Comparison of ENCODE assay signal across 16 cellular contexts in genomic region chr1:226641671-226642231, GRCh38.
DNase-seq lines count a peak whose midpoint lies in the region; ATAC-seq and TF ChIP-seq lines count a peak whose summit lies in the region.
"Had no signal": no experiment of that assay in that cellular context is flagged by ENCODE, and none has a peak within 500 bp of the region (broad histone marks: within the 10 kb centered on the region; RNA-seq: fewer than 3 reads in every experiment).

No MANE protein-coding gene starts in this region.

- H3K36me3 Mint-ChIP-seq in activated naive CD4-positive, alpha-beta T cell treated with anti-CD3 and anti-CD28 coated beads, Interleukin-2, amount 10 ng/mL, durations not matched to agents 7 days and 5 days, result peaks cover 67% of the 10 kb centered on the region
- H3K36me3 Mint-ChIP-seq in activated B cell treated with CpG ODN at 0.5 μM for 24 hours (ENCODE audit: low read depth), result peaks cover 77% of the 10 kb centered on the region
- H3K36me3 Mint-ChIP-seq in stimulated activated memory B cell treated with anti-CD40 and anti-IgM and Interleukin-4, amounts not matched to agents 10 μg/mL and 1 μg/mL and 100 μg/mL, for 72 hours, result peaks cover 70% of the 10 kb centered on the region

- peak; percentile 8 for DNase-seq in activated naive CD4-positive, alpha-beta T cell treated with anti-CD3 and anti-CD28 coated beads, Interleukin-2, amount 50 U/mL, for 16 hours
- no peak for DNase-seq in activated naive CD4-positive, alpha-beta T cell treated with anti-CD3 and anti-CD28 coated beads, Interleukin-2, amount 10 ng/mL, durations not matched to agents 7 days and 5 days
- no peak for DNase-seq in activated B cell treated with CpG ODN at 0.5 μM for 24 hours
- peak; percentile 42 for DNase-seq in lower lobe of right lung
- no peak for DNase-seq in OCI-M1 (lab: John Stamatoyannopoulos, UW)
- DNase-seq in hepatic stellate cell (ENCODE audit: low spot score), result no peak
- DNase-seq: activated CD4-positive, alpha-beta T cell treated with anti-CD3 and anti-CD28 coated beads, Interleukin-2, amount 10 ng/mL, durations not matched to agents 24 days and 14 days; activated CD8-positive, alpha-beta memory T cell treated with anti-CD3 and anti-CD28 coated beads, Interleukin-2, amount 50 U/mL, for 4 hours; activated naive CD4-positive, alpha-beta T cell treated with anti-CD3 and anti-CD28 coated beads for 36 hours; glutamatergic neuron; NCI-H1417; SK-N-SH; stimulated activated naive CD4-positive, alpha-beta T cell had no signal

- ATAC-seq in activated B cell treated with CpG ODN at 0.5 μM for 24 hours (ENCODE audit: low read depth), result no peak
- ATAC-seq in lower lobe of right lung, result no peak
- ATAC-seq in stimulated activated memory B cell treated with anti-CD40 and anti-IgM and Interleukin-4, amounts not matched to agents 10 μg/mL and 1 μg/mL and 100 μg/mL, for 72 hours, result no peak
- no peak for ATAC-seq in GM18861 (IDR thresholded peaks at IDR 0.05; ENCODE audit: unreplicated experiment)

- peaks cover 54% of the 10 kb centered on the region for H3K4me1 Mint-ChIP-seq in activated naive CD4-positive, alpha-beta T cell treated with anti-CD3 and anti-CD28 coated beads, Interleukin-2, amount 10 ng/mL, durations not matched to agents 7 days and 5 days
- peaks cover 86% of the 10 kb centered on the region for H3K4me1 Mint-ChIP-seq in activated B cell treated with CpG ODN at 0.5 μM for 24 hours
- peaks cover 87% of the 10 kb centered on the region for H3K4me1 Mint-ChIP-seq in stimulated activated memory B cell treated with anti-CD40 and anti-IgM and Interleukin-4, amounts not matched to agents 10 μg/mL and 1 μg/mL and 100 μg/mL, for 72 hours

- H3K27me3 ChIP-seq in lower lobe of right lung (ENCODE audit: low read depth), result no peaks in the 10 kb centered on the region

- no peak for TF ChIP-seq CTCF in activated B cell treated with CpG ODN at 0.5 μM for 24 hours (IDR thresholded peaks at IDR 0.05)
- TF ChIP-seq CTCF in lower lobe of right lung (IDR thresholded peaks at IDR 0.05), result no peak

- no peak overlapping the region for H3K4me3 Mint-ChIP-seq in activated naive CD4-positive, alpha-beta T cell treated with anti-CD3 and anti-CD28 coated beads, Interleukin-2, amount 10 ng/mL, durations not matched to agents 7 days and 5 days
- no peak overlapping the region for H3K4me3 Mint-ChIP-seq in activated B cell treated with CpG ODN at 0.5 μM for 24 hours
- H3K4me3 Mint-ChIP-seq in stimulated activated memory B cell treated with anti-CD40 and anti-IgM and Interleukin-4, amounts not matched to agents 10 μg/mL and 1 μg/mL and 100 μg/mL, for 72 hours, result no peak overlapping the region
- H3K4me3 Mint-ChIP-seq: activated CD4-positive, alpha-beta T cell treated with anti-CD3 and anti-CD28 coated beads, Interleukin-2, amount 10 ng/mL, durations not matched to agents 24 days and 14 days; activated naive CD4-positive, alpha-beta T cell treated with anti-CD3 and anti-CD28 coated beads for 36 hours; type B pancreatic cell had no signal

- intact Hi-C loops in activated B cell treated with CpG ODN at 0.5 μM for 24 hours (cut with micrococcal nuclease) (loop anchor here (2.0 kb wide), 1 partner anchor 187 kb away; no protein-coding TSS in a partner anchor), lower lobe of right lung (cut with DNase I) (no loop called here)

- no peak overlapping the region for H3K4me3 ChIP-seq in lower lobe of right lung

- POLR2A ChIA-PET in activated B cell treated with CpG ODN at 0.5 μM for 24 hours (lab: Charles Lee), result interaction anchor here (0.5 to 7.6 kb wide), 12 partner anchors 11 to 206 kb away, joined by 3 to 163 read pairs (median 13); partner anchors contain the start of gene ITPKB

- no peak overlapping the region for H3K27ac ChIP-seq in lower lobe of right lung

- CTCF ChIA-PET in activated naive CD4-positive, alpha-beta T cell treated with anti-CD3 and anti-CD28 coated beads, Interleukin-2, amount 10 ng/mL, durations not matched to agents 7 days and 5 days (lab: Charles Lee), result interaction anchor here (0.7 to 3.8 kb wide), 6 partner anchors 7 to 187 kb away, joined by 3 to 26 read pairs (median 4); no protein-coding TSS in a partner anchor
- CTCF ChIA-PET in activated B cell treated with CpG ODN at 0.5 μM for 24 hours (lab: Charles Lee), result interaction anchor here (0.9 to 4.9 kb wide), 7 partner anchors 15 to 187 kb away, joined by 3 to 26 read pairs (median 5); no protein-coding TSS in a partner anchor

- H3K27me3 Mint-ChIP-seq in activated naive CD4-positive, alpha-beta T cell treated with anti-CD3 and anti-CD28 coated beads, Interleukin-2, amount 10 ng/mL, durations not matched to agents 7 days and 5 days, result no peaks in the 10 kb centered on the region
- H3K27me3 Mint-ChIP-seq in activated B cell treated with CpG ODN at 0.5 μM for 24 hours, result no peaks in the 10 kb centered on the region
- H3K27me3 Mint-ChIP-seq in stimulated activated memory B cell treated with anti-CD40 and anti-IgM and Interleukin-4, amounts not matched to agents 10 μg/mL and 1 μg/mL and 100 μg/mL, for 72 hours, result no peaks in the 10 kb centered on the region
- H3K27me3 Mint-ChIP-seq: activated CD4-positive, alpha-beta T cell treated with anti-CD3 and anti-CD28 coated beads, Interleukin-2, amount 10 ng/mL, durations not matched to agents 24 days and 14 days; type B pancreatic cell had no signal

- peaks cover 22% of the 10 kb centered on the region for H3K4me1 ChIP-seq in lower lobe of right lung

- H3K27ac Mint-ChIP-seq in activated naive CD4-positive, alpha-beta T cell treated with anti-CD3 and anti-CD28 coated beads, Interleukin-2, amount 10 ng/mL, durations not matched to agents 7 days and 5 days, result no peak overlapping the region
- H3K27ac Mint-ChIP-seq in activated B cell treated with CpG ODN at 0.5 μM for 24 hours, result peak overlapping the region; percentile 88
- peak overlapping the region; percentile 96 for H3K27ac Mint-ChIP-seq in stimulated activated memory B cell treated with anti-CD40 and anti-IgM and Interleukin-4, amounts not matched to agents 10 μg/mL and 1 μg/mL and 100 μg/mL, for 72 hours
- H3K27ac Mint-ChIP-seq: activated naive CD4-positive, alpha-beta T cell treated with anti-CD3 and anti-CD28 coated beads for 36 hours; type B pancreatic cell had no signal

- no peaks in the 10 kb centered on the region for H3K9me3 Mint-ChIP-seq in activated naive CD4-positive, alpha-beta T cell treated with anti-CD3 and anti-CD28 coated beads, Interleukin-2, amount 10 ng/mL, durations not matched to agents 7 days and 5 days
- H3K9me3 Mint-ChIP-seq in activated B cell treated with CpG ODN at 0.5 μM for 24 hours, result no peaks in the 10 kb centered on the region
- no peaks in the 10 kb centered on the region for H3K9me3 Mint-ChIP-seq in stimulated activated memory B cell treated with anti-CD40 and anti-IgM and Interleukin-4, amounts not matched to agents 10 μg/mL and 1 μg/mL and 100 μg/mL, for 72 hours
- H3K9me3 Mint-ChIP-seq: activated CD4-positive, alpha-beta T cell treated with anti-CD3 and anti-CD28 coated beads, Interleukin-2, amount 10 ng/mL, durations not matched to agents 24 days and 14 days; activated naive CD4-positive, alpha-beta T cell treated with anti-CD3 and anti-CD28 coated beads for 36 hours; type B pancreatic cell had no signal

- H3K9me3 ChIP-seq in lower lobe of right lung, result no peaks in the 10 kb centered on the region
- H3K9me3 ChIP-seq: SK-N-SH had no signal

- H3K36me3 ChIP-seq in lower lobe of right lung, result peaks cover 76% of the 10 kb centered on the region

Comparison
In these comparisons a context has a peak if more than half of its experiments do, and no peak if none do; other contexts are left out.
1. DNase-seq: peak in activated naive CD4-positive, alpha-beta T cell treated with anti-CD3 and anti-CD28 coated beads, Interleukin-2, amount 50 U/mL, for 16 hours (single experiment) and lower lobe of right lung (single experiment); none in activated naive CD4-positive, alpha-beta T cell treated with anti-CD3 and anti-CD28 coated beads, Interleukin-2, amount 10 ng/mL, durations not matched to agents 7 days and 5 days (single experiment), activated B cell treated with CpG ODN at 0.5 μM for 24 hours (single experiment), OCI-M1 (single experiment) and hepatic stellate cell (single experiment).